Comparison of ENCODE assay signal across 24 cellular contexts in the genomic region with DNA sequence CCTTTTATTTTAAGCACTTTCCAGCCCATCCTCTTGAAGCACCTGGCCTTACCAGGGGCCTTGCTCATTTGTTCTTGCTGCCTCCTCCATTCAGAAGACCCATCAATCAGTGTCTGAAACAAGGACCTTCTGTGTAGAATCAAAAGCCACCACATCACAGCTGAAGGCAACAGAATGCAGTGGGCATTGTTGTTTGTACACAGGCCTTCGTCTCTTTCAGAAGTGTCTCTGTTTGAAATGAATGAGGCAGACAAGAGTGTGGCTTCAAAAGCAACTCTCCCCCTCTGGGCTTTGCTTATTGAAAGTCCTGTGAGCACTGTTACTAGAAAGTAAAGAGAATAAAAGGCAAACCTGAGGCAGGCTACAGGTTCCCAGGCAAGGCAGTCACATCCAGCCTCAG.
A peak's percentile ranks its signal among the peaks of the same experiment; 100 is the strongest.
DNase-seq lines count a peak whose midpoint lies in the region; ATAC-seq lines count a peak whose summit lies in the region.
"Had no signal": no experiment of that assay in that cellular context is flagged by ENCODE, and none has a peak within 500 bp of the region (broad histone marks: within the 10 kb centered on the region; RNA-seq: fewer than 3 reads in every experiment).

No MANE protein-coding gene starts in this region.

- no peak overlapping the region for H3K27ac ChIP-seq in caudate nucleus (ENCODE audit: low read depth, low read length)
- H3K27ac ChIP-seq: neutrophil, SK-N-MC, spleen had no signal

- no peak for ATAC-seq in HG02840 (IDR thresholded peaks at IDR 0.05; ENCODE audit: low FRiP score, unreplicated experiment)
- ATAC-seq: activated CD8-positive, alpha-beta T cell treated with anti-CD3 and anti-CD28 coated beads, Interleukin-2, amount 10 ng/mL, durations not matched to agents 7 days and 5 days; esophagus mucosa; left lobe of liver; stimulated activated naive CD8-positive, alpha-beta T cell treated with anti-CD3 and anti-CD28 coated beads, Interleukin-15, amount 100 ng/mL, for 72 hours had no signal

- DNase-seq in COLO829 (ENCODE audit: low spot score) (peak; percentile 19), NCI-H187 treated with DMSO at 0.1 percent for 48 hours (lab: John Stamatoyannopoulos, UW) (peak; percentile 52), caudate nucleus (lab: John Stamatoyannopoulos, UW) (peak in 44 of 61 donors; percentile 4 to 88 (median 48)), midbrain (lab: John Stamatoyannopoulos, UW) (peak; percentile 88), SW 1271 (lab: John Stamatoyannopoulos, UW) (no peak), NCI-H1105 (lab: John Stamatoyannopoulos, UW) (no peak)
- DNase-seq in activated CD4-positive, alpha-beta T cell treated with anti-CD3 and anti-CD28 coated beads, Interleukin-2, amount 50 U/mL, for 48 hours: no peak
- DNase-seq: activated B cell treated with CpG ODN at 0.5 μM for 24 hours; activated CD8-positive, alpha-beta T cell treated with anti-CD3 and anti-CD28 coated beads, Interleukin-2, amount 10 ng/mL, durations not matched to agents 7 days and 5 days; activated naive CD4-positive, alpha-beta T cell treated with anti-CD3 and anti-CD28 coated beads for 36 hours; activated T-cell treated with anti-CD3 and anti-CD28 coated beads, Interleukin-2, amount 50 U/mL, for 24 hours; aorta; CD4-positive, alpha-beta T cell; NCI-H1436; NCI-H446; retina; spleen; stimulated activated CD4-positive, alpha-beta T cell treated with anti-CD3 and anti-CD28 coated beads, Interleukin-4, amount 100 ng/mL, for 24 hours; stimulated activated naive CD8-positive, alpha-beta T cell treated with anti-CD3 and anti-CD28 coated beads, Interleukin-15, amount 100 ng/mL, for 72 hours had no signal

Comparison
In these comparisons a context has a peak if more than half of its experiments do, and no peak if none do; other contexts are left out.
1. DNase-seq: peak in COLO829 (single experiment), NCI-H187 treated with DMSO at 0.1 percent for 48 hours (single experiment), caudate nucleus (44 of 61) and midbrain (single experiment); none in SW 1271 (0 of 2), NCI-H1105 (single experiment) and activated CD4-positive, alpha-beta T cell treated with anti-CD3 and anti-CD28 coated beads, Interleukin-2, amount 50 U/mL, for 48 hours (0 of 2).